Comparison of ENCODE assay signal across 28 cellular contexts in genomic region chr16:2343211-2343610, GRCh38.
"Had no signal": no experiment of that assay in that cellular context is flagged by ENCODE, and none has a peak within 500 bp of the region (broad histone marks: within the 10 kb centered on the region; RNA-seq: fewer than 3 reads in every experiment).

No MANE protein-coding gene starts in this region.

- DNase-seq: activated CD4-positive, alpha-beta memory T cell treated with anti-CD3 and anti-CD28 coated beads for 36 hours; activated CD4-positive, alpha-beta T cell treated with anti-CD3 and anti-CD28 coated beads for 36 hours; activated CD4-positive, alpha-beta T cell treated with anti-CD3 and anti-CD28 coated beads, Interleukin-2, amount 10 ng/mL, durations not matched to agents 24 days and 14 days; activated CD4-positive, CD25-positive, alpha-beta regulatory T cell; activated CD4-positive, CD25-positive, alpha-beta regulatory T cell treated with anti-CD3 and anti-CD28 coated beads, Interleukin-2, amount 50 U/mL, for 72 hours; activated CD8-positive, alpha-beta memory T cell treated with anti-CD3 and anti-CD28 coated beads, Interleukin-2, amount 10 ng/mL, durations not matched to agents 7 days and 5 days; activated CD8-positive, alpha-beta memory T cell treated with anti-CD3 and anti-CD28 coated beads, Interleukin-2, amount 50 U/mL, for 4 hours; activated CD8-positive, alpha-beta T cell treated with anti-CD3 and anti-CD28 coated beads, Interleukin-2, amount 10 ng/mL, durations not matched to agents 7 days and 5 days; activated effector memory CD4-positive, alpha-beta T cell treated with Interleukin-2 at 50 U/mL for 16 hours; activated gamma-delta T cell treated with Interleukin-2 at 50 U/mL for 16 hours; activated naive CD4-positive, alpha-beta T cell treated with anti-CD3 and anti-CD28 coated beads, Interleukin-2, amount 50 U/mL, for 16 hours; activated naive CD4-positive, alpha-beta T cell treated with Interleukin-2 at 50 U/mL for 16 hours; activated T-cell treated with anti-CD3 and anti-CD28 coated beads, Interleukin-2, amount 50 U/mL, for 1 hour; amniotic stem cell; anterior cingulate cortex; brain microvascular endothelial cell; dorsolateral prefrontal cortex; effector memory CD4-positive, alpha-beta T cell; endodermal cell; foreskin fibroblast; glutamatergic neuron; T-helper 1 cell had no signal

- H3K36me3 ChIP-seq: brain microvascular endothelial cell had no signal

- H3K36me3 Mint-ChIP-seq: activated naive CD8-positive, alpha-beta T cell had no signal

- H3K27me3 ChIP-seq: dorsolateral prefrontal cortex had no signal

- H3K27ac Mint-ChIP-seq: activated CD4-positive, alpha-beta memory T cell treated with anti-CD3 and anti-CD28 coated beads for 36 hours; activated CD4-positive, alpha-beta T cell treated with anti-CD3 and anti-CD28 coated beads for 36 hours; activated CD4-positive, alpha-beta T cell treated with anti-CD3 and anti-CD28 coated beads, Interleukin-2, amount 10 ng/mL, durations not matched to agents 24 days and 14 days; activated CD8-positive, alpha-beta memory T cell treated with anti-CD3 and anti-CD28 coated beads, Interleukin-2, amount 10 ng/mL, durations not matched to agents 7 days and 5 days; activated CD8-positive, alpha-beta T cell treated with anti-CD3 and anti-CD28 coated beads, Interleukin-2, amount 10 ng/mL, durations not matched to agents 7 days and 5 days; activated naive CD8-positive, alpha-beta T cell; activated T-helper 17 cell treated with anti-CD3 and anti-CD28 coated beads, Interleukin-2, amount 50 U/mL, for 72 hours; dendritic cell treated with granulocyte-macrophage colony-stimulating factor and Interleukin-4, amounts not matched to agents 40 ng/mL and 50 ng/mL, for 4 days; endodermal cell had no signal

- ATAC-seq: activated CD4-positive, alpha-beta T cell treated with anti-CD3 and anti-CD28 coated beads for 36 hours; activated CD8-positive, alpha-beta memory T cell treated with anti-CD3 and anti-CD28 coated beads, Interleukin-2, amount 10 ng/mL, durations not matched to agents 7 days and 5 days; activated CD8-positive, alpha-beta T cell treated with anti-CD3 and anti-CD28 coated beads, Interleukin-2, amount 10 ng/mL, durations not matched to agents 7 days and 5 days; activated T-helper 17 cell treated with anti-CD3 and anti-CD28 coated beads, Interleukin-2, amount 50 U/mL, for 72 hours; esophagus mucosa had no signal

- H3K27ac ChIP-seq: brain microvascular endothelial cell, coronary artery had no signal

- H3K4me3 ChIP-seq: coronary artery had no signal

- H3K9me3 Mint-ChIP-seq: activated CD4-positive, alpha-beta memory T cell treated with anti-CD3 and anti-CD28 coated beads for 36 hours; activated CD4-positive, alpha-beta T cell treated with anti-CD3 and anti-CD28 coated beads, Interleukin-2, amount 10 ng/mL, durations not matched to agents 24 days and 14 days; activated T-helper 17 cell treated with anti-CD3 and anti-CD28 coated beads, Interleukin-2, amount 50 U/mL, for 72 hours; central memory CD8-positive, alpha-beta T cell; dendritic cell treated with granulocyte-macrophage colony-stimulating factor and Interleukin-4, amounts not matched to agents 40 ng/mL and 50 ng/mL, for 4 days had no signal

- H3K27me3 Mint-ChIP-seq: activated naive CD8-positive, alpha-beta T cell; activated T-helper 17 cell treated with anti-CD3 and anti-CD28 coated beads, Interleukin-2, amount 50 U/mL, for 72 hours; central memory CD8-positive, alpha-beta T cell had no signal

- H3K4me3 Mint-ChIP-seq: activated CD4-positive, alpha-beta memory T cell treated with anti-CD3 and anti-CD28 coated beads for 36 hours; activated CD4-positive, alpha-beta T cell treated with anti-CD3 and anti-CD28 coated beads for 36 hours; activated CD4-positive, alpha-beta T cell treated with anti-CD3 and anti-CD28 coated beads, Interleukin-2, amount 10 ng/mL, durations not matched to agents 24 days and 14 days; activated CD8-positive, alpha-beta memory T cell treated with anti-CD3 and anti-CD28 coated beads, Interleukin-2, amount 10 ng/mL, durations not matched to agents 7 days and 5 days; activated CD8-positive, alpha-beta T cell treated with anti-CD3 and anti-CD28 coated beads, Interleukin-2, amount 10 ng/mL, durations not matched to agents 7 days and 5 days; activated T-helper 17 cell treated with anti-CD3 and anti-CD28 coated beads, Interleukin-2, amount 50 U/mL, for 72 hours; central memory CD8-positive, alpha-beta T cell; dendritic cell treated with granulocyte-macrophage colony-stimulating factor and Interleukin-4, amounts not matched to agents 40 ng/mL and 50 ng/mL, for 4 days; endodermal cell had no signal
